ENCODE assay signal across 2 cellular contexts in the genomic region with DNA sequence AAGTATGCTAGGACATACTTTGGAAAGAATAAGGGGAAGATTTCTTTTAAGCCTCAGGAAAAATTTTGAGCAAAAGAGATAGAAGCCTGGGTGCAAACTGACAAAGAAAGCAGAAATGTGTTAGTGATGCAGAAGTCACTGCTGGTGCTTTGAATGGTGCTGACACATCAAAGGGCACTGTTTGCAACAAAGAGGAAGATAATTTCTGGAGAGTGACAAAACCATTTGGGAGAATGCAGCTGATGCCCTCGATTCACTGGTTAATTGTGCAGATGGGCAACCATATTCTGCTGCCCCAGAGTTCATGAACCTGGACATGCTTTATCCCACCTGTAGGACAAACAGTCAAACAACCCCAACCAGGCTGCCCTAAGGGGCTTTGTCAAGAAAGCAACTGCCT.
TF ChIP-seq lines count a peak whose summit lies in the region.

No MANE protein-coding gene starts in this region.

TF ChIP-seq in IMR-90, 13 proteins besides CTCF, POLR2A, EP300 and RAD21:
- TF ChIP-seq MAFK (IDR thresholded peaks at IDR 0.05; ENCODE audit: low read depth, low read length) (no peak), NFE2L2 (IDR thresholded peaks at IDR 0.05; ENCODE audit: low read depth, low read length) (no peak)

TF ChIP-seq in K562, 482 proteins besides CTCF, POLR2A, EP300 and RAD21:
- TF ChIP-seq, protein P1, sequence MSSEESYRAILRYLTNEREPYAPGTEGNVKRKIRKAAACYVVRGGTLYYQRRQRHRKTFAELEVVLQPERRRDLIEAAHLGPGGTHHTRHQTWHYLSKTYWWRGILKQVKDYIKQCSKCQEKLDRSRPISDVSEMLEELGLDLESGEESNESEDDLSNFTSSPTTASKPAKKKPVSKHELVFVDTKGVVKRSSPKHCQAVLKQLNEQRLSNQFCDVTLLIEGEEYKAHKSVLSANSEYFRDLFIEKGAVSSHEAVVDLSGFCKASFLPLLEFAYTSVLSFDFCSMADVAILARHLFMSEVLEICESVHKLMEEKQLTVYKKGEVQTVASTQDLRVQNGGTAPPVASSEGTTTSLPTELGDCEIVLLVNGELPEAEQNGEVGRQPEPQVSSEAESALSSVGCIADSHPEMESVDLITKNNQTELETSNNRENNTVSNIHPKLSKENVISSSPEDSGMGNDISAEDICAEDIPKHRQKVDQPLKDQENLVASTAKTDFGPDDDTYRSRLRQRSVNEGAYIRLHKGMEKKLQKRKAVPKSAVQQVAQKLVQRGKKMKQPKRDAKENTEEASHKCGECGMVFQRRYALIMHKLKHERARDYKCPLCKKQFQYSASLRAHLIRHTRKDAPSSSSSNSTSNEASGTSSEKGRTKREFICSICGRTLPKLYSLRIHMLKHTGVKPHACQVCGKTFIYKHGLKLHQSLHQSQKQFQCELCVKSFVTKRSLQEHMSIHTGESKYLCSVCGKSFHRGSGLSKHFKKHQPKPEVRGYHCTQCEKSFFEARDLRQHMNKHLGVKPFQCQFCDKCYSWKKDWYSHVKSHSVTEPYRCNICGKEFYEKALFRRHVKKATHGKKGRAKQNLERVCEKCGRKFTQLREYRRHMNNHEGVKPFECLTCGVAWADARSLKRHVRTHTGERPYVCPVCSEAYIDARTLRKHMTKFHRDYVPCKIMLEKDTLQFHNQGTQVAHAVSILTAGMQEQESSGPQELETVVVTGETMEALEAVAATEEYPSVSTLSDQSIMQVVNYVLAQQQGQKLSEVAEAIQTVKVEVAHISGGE (CRISPR knock-in tag; IDR thresholded peaks at IDR 0.05) = no peak
- TF ChIP-seq, protein P2, sequence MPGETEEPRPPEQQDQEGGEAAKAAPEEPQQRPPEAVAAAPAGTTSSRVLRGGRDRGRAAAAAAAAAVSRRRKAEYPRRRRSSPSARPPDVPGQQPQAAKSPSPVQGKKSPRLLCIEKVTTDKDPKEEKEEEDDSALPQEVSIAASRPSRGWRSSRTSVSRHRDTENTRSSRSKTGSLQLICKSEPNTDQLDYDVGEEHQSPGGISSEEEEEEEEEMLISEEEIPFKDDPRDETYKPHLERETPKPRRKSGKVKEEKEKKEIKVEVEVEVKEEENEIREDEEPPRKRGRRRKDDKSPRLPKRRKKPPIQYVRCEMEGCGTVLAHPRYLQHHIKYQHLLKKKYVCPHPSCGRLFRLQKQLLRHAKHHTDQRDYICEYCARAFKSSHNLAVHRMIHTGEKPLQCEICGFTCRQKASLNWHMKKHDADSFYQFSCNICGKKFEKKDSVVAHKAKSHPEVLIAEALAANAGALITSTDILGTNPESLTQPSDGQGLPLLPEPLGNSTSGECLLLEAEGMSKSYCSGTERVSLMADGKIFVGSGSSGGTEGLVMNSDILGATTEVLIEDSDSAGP (CRISPR knock-in tag; IDR thresholded peaks at IDR 0.05) = no peak
- TF ChIP-seq TSC22D4 (tag; IDR thresholded peaks at IDR 0.05) = no peak
